ENCODE assay signal across 16 cellular contexts in genomic region chr22:29710922-29711593, GRCh38. TPM values are rescaled to one million over a fixed set of nuclear protein-coding genes. Genes with fewer than 3 reads are reported as not detected.
DNase-seq lines count a peak whose midpoint lies in the region; FAIRE-seq and TF ChIP-seq lines count a peak whose summit lies in the region.
"Had no signal": no experiment of that assay in that cellular context is flagged by ENCODE, and none has a peak within 500 bp of the region (broad histone marks: within the 10 kb centered on the region; RNA-seq: fewer than 3 reads in every experiment).

No MANE protein-coding gene starts in this region.

- TF ChIP-seq CTCF in spleen (IDR thresholded peaks at IDR 0.05 in 8 of 11, conservative IDR thresholded peaks at IDR 0.05 in 3 of 11) (no peak), kidney (IDR thresholded peaks at IDR 0.05; ENCODE audit: borderline replicate concordance, extremely low read depth, insufficient read depth) (no peak)

- no peak overlapping the region for H3K9ac ChIP-seq in kidney (ENCODE audit: low read length in 2 of 2)

- H3K36me3 ChIP-seq in spleen, result no peaks in the 10 kb centered on the region
- H3K36me3 ChIP-seq in H7 (replicated peaks; ENCODE audit: control insufficient read depth, insufficient read depth, low read length), result no peaks in the 10 kb centered on the region
- H3K36me3 ChIP-seq in MG63, result no peaks in the 10 kb centered on the region
- H3K36me3 ChIP-seq in kidney (ENCODE audit: control insufficient read depth in 1 of 2, insufficient read depth in 2 of 2, low read length in 2 of 2), result no peaks in the 10 kb centered on the region
- H3K36me3 ChIP-seq: right lobe of liver, SJSA1 had no signal

- no peak for TF ChIP-seq POLR2A in spleen (IDR thresholded peaks at IDR 0.05)

- H3K4me1 ChIP-seq in spleen (peaks cover 0 to 17% (median 9%) of the 10 kb centered on the region in 6 donors), kidney (ENCODE audit: control insufficient read depth in 1 of 2, insufficient read depth in 1 of 2, low read depth in 1 of 2, low read length in 2 of 2) (peaks cover 0 to 2% of the 10 kb centered on the region in 2 donors)
- H3K4me1 ChIP-seq: right lobe of liver, SJSA1 had no signal

- 44 to 100% (median 57%) methylated on average over 2 to 18 of the region's 18 CpGs for WGBS in spleen, 5 donors

- DNase-seq in DMS153 (lab: John Stamatoyannopoulos, UW) (peak; percentile 46), DMS153 treated with DMSO at 0.1 percent for 48 hours (lab: John Stamatoyannopoulos, UW; ENCODE audit: unreplicated experiment) (no peak), NCI-H446 treated with DMSO at 0.1 percent for 48 hours (lab: John Stamatoyannopoulos, UW) (peak; percentile 79), dermis blood vessel endothelial cell (peak; percentile 33), spleen (peak; percentile 87), H7 (no peak), MG63 (no peak), kidney (no peak)
- DNase-seq: activated CD8-positive, alpha-beta memory T cell treated with anti-CD3 and anti-CD28 coated beads for 24 hours; islet precursor cell; naive thymus-derived CD4-positive, alpha-beta T cell; right lobe of liver had no signal

- H3K4me3 ChIP-seq in spleen (no peak overlapping the region), H7 (ENCODE audit: insufficient read depth, low read depth, low read length) (no peak overlapping the region), MG63 (no peak overlapping the region), kidney (ENCODE audit: low read length in 2 of 2) (no peak overlapping the region)
- H3K4me3 ChIP-seq: right lobe of liver, SJSA1 had no signal

- no peak for FAIRE-seq in kidney (lab: Jason Lieb, UNC)
- FAIRE-seq: endometrium had no signal

- no peaks in the 10 kb centered on the region for H3K9me3 ChIP-seq in spleen
- no peaks in the 10 kb centered on the region for H3K9me3 ChIP-seq in MG63
- H3K9me3 ChIP-seq in kidney (ENCODE audit: control insufficient read depth in 1 of 2, low read length in 2 of 2), result no peaks in the 10 kb centered on the region
- H3K9me3 ChIP-seq: right lobe of liver, SJSA1 had no signal

- intact Hi-C loops in spleen (cut with DNase I; ENCODE audit: low total_unique reads), result no loop called here
- intact Hi-C loops in kidney (cut with DNase I), result no loop called here

- H3K27me3 ChIP-seq in spleen (replicated peaks in 1 of 7) (peaks cover 0 to 60% (median 0%) of the 10 kb centered on the region in 7 donors), H7 (ENCODE audit: control insufficient read depth, insufficient read depth, low read length) (no peaks in the 10 kb centered on the region), MG63 (no peaks in the 10 kb centered on the region)
- H3K27me3 ChIP-seq: right lobe of liver, SJSA1 had no signal

- peak overlapping the region in 2 of 8 donors; percentile 18 to 45 for H3K27ac ChIP-seq in spleen
- H3K27ac ChIP-seq in kidney (ENCODE audit: low read depth in 2 of 2, low read length in 2 of 2), result no peak overlapping the region
- H3K27ac ChIP-seq: 22Rv1, right lobe of liver, SJSA1 had no signal

RNA-seq across cellular contexts. Expression of gene CABP7, which starts 8.7 kb away (rescaled TPM):
- total RNA-seq in dermis blood vessel endothelial cell (not detected in 2 replicates), spleen (under 1 TPM in 3 of 7 donors, not detected in 4; 0.15 to 0.37 (median 0.19) TPM), kidney (0.06 TPM)
- polyA plus RNA-seq in spleen (under 1 TPM in 2 of 3 donors, not detected in 1; 0.04 to 0.06 TPM), kidney (ENCODE audit: insufficient read depth, low read depth, low replicate concordance) (not detected)
- total RNA-seq in H7 (2014; rRNA removed; shearing (Covaris generic)), result 0.11 TPM in 1 of 2 replicates, not detected in the other
- total RNA-seq in MG63 (2014; rRNA removed; shearing (Covaris generic); ENCODE audit: low replicate concordance), result not detected in 2 replicates
- total RNA-seq: NCI-H460, right lobe of liver, SJSA1 had no signal

RNA-seq across cellular contexts. Expression of gene ZMAT5, which starts 55.7 kb away (rescaled TPM):
- total RNA-seq in dermis blood vessel endothelial cell (21.5 and 23.5 TPM in 2 replicates), spleen (10 to 100 TPM; 15.1 to 26.8 (median 18.7) TPM), kidney (21.3 TPM)
- polyA plus RNA-seq in spleen (10 to 100 TPM; 20.7 to 27.0 (median 23.4) TPM), kidney (ENCODE audit: insufficient read depth, low read depth, low replicate concordance) (47.7 TPM)
- 35.6 and 38.5 TPM in 2 replicates for total RNA-seq in H7 (2014; rRNA removed; shearing (Covaris generic))
- 33.2 and 38.9 TPM in 2 replicates for total RNA-seq in MG63 (2014; rRNA removed; shearing (Covaris generic); ENCODE audit: low replicate concordance)

RNA-seq across cellular contexts. Expression of gene UQCR10, which starts 56.1 kb away (rescaled TPM):
- total RNA-seq in dermis blood vessel endothelial cell (50.5 and 67.6 TPM in 2 replicates), spleen (10 to 100 TPM; 32.8 to 60.4 (median 52.0) TPM), kidney (78.7 TPM)
- polyA plus RNA-seq in spleen (100 to 1,000 TPM; 130 to 174 (median 149) TPM), kidney (ENCODE audit: insufficient read depth, low read depth, low replicate concordance) (479 TPM)
- total RNA-seq in H7 (2014; rRNA removed; shearing (Covaris generic)), result 108 and 170 TPM in 2 replicates
- 46.4 and 71.1 TPM in 2 replicates for total RNA-seq in MG63 (2014; rRNA removed; shearing (Covaris generic); ENCODE audit: low replicate concordance)

Comparison
In these comparisons a context has a peak if more than half of its experiments do, and no peak if none do; other contexts are left out.
1. DNase-seq: peak in DMS153 (single experiment), NCI-H446 treated with DMSO at 0.1 percent for 48 hours (single experiment), dermis blood vessel endothelial cell (single experiment) and spleen (single experiment); none in DMS153 treated with DMSO at 0.1 percent for 48 hours (single experiment), H7 (single experiment), MG63 (single experiment) and kidney (single experiment).